In the genomic region with DNA sequence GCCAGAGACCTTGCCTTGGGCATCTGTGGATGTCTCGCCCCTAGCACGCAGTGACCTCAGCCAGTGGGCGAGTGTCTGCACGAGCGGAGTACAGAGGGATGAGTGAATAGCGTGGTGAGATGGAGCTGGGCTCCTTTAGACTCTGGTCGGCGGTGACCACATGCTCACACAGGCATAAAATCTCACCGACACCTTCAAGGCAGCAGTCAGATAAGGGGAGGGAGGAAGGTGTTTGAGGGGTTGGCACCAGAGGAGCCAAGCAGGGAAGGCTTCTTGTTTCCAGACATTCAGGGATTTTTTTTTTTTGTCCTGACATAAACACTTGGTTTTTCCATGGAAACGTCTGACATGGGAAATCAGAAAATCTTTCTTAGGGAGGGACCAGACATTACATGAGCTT, we compare ENCODE assay signal across 11 cellular contexts. TPM values are rescaled to one million over a fixed set of nuclear protein-coding genes. Genes with fewer than 3 reads are reported as not detected.
A peak's percentile ranks its signal among the peaks of the same experiment; 100 is the strongest.
DNase-seq lines count a peak whose midpoint lies in the region; TF ChIP-seq lines count a peak whose summit lies in the region.
"Had no signal": no experiment of that assay in that cellular context is flagged by ENCODE, and none has a peak within 500 bp of the region (broad histone marks: within the 10 kb centered on the region; RNA-seq: fewer than 3 reads in every experiment).

No MANE protein-coding gene starts in this region.

- peak in 4 of 7 donors; percentile 19 to 39 (median 34) for DNase-seq in adrenal gland
- DNase-seq in fibroblast of gingiva (ENCODE audit: low read depth), result peak; percentile 13
- DNase-seq in osteoblast (ENCODE audit: insufficient read length, low spot score, missing footprints), result no peak
- DNase-seq in uterus, result no peak
- no peak for DNase-seq in NCI-H510A treated with DMSO at 0.1 percent for 48 hours (lab: John Stamatoyannopoulos, UW)
- DNase-seq in cerebellar nuclear complex (lab: John Stamatoyannopoulos, UW), result no peak
- DNase-seq in H7, result no peak
- DNase-seq: DMS 273 treated with DMSO at 0.1 percent for 48 hours had no signal

- intact Hi-C loops in adrenal gland (cut with DNase I), result no loop called here
- intact Hi-C loops in uterus (cut with DNase I; ENCODE audit: low total_unique reads), result no loop called here

- H3K4me3 ChIP-seq in adrenal gland (no peak overlapping the region), osteoblast (ENCODE audit: insufficient read depth, low read length) (peak overlapping the region; percentile 44), uterus (no peak overlapping the region), H7 (ENCODE audit: insufficient read depth, low read depth, low read length) (no peak overlapping the region)
- H3K4me3 ChIP-seq: right lobe of liver, SJCRH30 had no signal

- H3K27me3 ChIP-seq in adrenal gland (no peaks in the 10 kb centered on the region), osteoblast (ENCODE audit: insufficient read depth, low read length) (no peaks in the 10 kb centered on the region), uterus (no peaks in the 10 kb centered on the region), H7 (ENCODE audit: control insufficient read depth, insufficient read depth, low read length) (no peaks in the 10 kb centered on the region)
- H3K27me3 ChIP-seq: right lobe of liver, SJCRH30 had no signal

- TF ChIP-seq CTCF in adrenal gland (IDR thresholded peaks at IDR 0.05) (no peak), osteoblast (IDR thresholded peaks at IDR 0.05; ENCODE audit: extremely low read depth, low read depth, low read length) (no peak), uterus (IDR thresholded peaks at IDR 0.05) (no peak)

- H3K79me2 ChIP-seq in osteoblast (ENCODE audit: insufficient read depth, low read length), result no peaks in the 10 kb centered on the region

- H3K27ac ChIP-seq in adrenal gland (peak overlapping the region; percentile 82 to 96 (median 88)), osteoblast (ENCODE audit: low read depth, low read length) (peak overlapping the region; percentile 97), uterus (peak overlapping the region; percentile 16 to 28)
- H3K27ac ChIP-seq: WERI-Rb-1 had no signal

- H3K4me1 ChIP-seq in adrenal gland (replicated peaks in 1 of 2) (peaks cover 24 to 27% of the 10 kb centered on the region in 2 donors), osteoblast (ENCODE audit: insufficient read depth, low read length) (peaks cover 27% of the 10 kb centered on the region), uterus (peaks cover 0 to 12% of the 10 kb centered on the region in 2 donors)

- WGBS in adrenal gland, 4 donors, result 47 to 62% (median 49%) methylated on average over 10 of the region's 10 CpGs

- no peak for TF ChIP-seq POLR2A in adrenal gland (IDR thresholded peaks at IDR 0.05)
- no peak for TF ChIP-seq POLR2A in uterus (IDR thresholded peaks at IDR 0.05)

- no peaks in the 10 kb centered on the region for H3K36me3 ChIP-seq in adrenal gland (replicated peaks in 1 of 2)
- H3K36me3 ChIP-seq in osteoblast (ENCODE audit: insufficient read depth, low read length), result no peaks in the 10 kb centered on the region
- H3K36me3 ChIP-seq in uterus, result no peaks in the 10 kb centered on the region
- H3K36me3 ChIP-seq in H7 (replicated peaks; ENCODE audit: control insufficient read depth, insufficient read depth, low read length), result no peaks in the 10 kb centered on the region
- H3K36me3 ChIP-seq: right lobe of liver, SJCRH30, WERI-Rb-1 had no signal

- peak overlapping the region; percentile 74 for H3K4me2 ChIP-seq in osteoblast (ENCODE audit: insufficient read depth, low read length)

- peak overlapping the region; percentile 70 for H2AFZ ChIP-seq in osteoblast (ENCODE audit: low read length)

- no peaks in the 10 kb centered on the region for H4K20me1 ChIP-seq in osteoblast (ENCODE audit: insufficient read depth, low read length)

- H3K9me3 ChIP-seq in adrenal gland (replicated peaks in 1 of 3) (no peaks in the 10 kb centered on the region), osteoblast (ENCODE audit: low read depth, low read length) (no peaks in the 10 kb centered on the region), uterus (no peaks in the 10 kb centered on the region)
- H3K9me3 ChIP-seq: right lobe of liver, SJCRH30 had no signal

RNA-seq across cellular contexts. Expression of a gene that starts 35.8 kb away (rescaled TPM):
- total RNA-seq in adrenal gland (1 to 10 TPM; 2.0 to 4.8 (median 3.9) TPM), osteoblast (under 0.01 and 0.29 TPM in 2 replicates), uterus (1 to 10 TPM in 1 of 4 donors, under 1 TPM in 1, not detected in 2; 0.28 to 1.1 TPM)
- 1 to 10 TPM in 2 of 3 donors, under 1 TPM in 1; 0.97 to 1.3 (median 1.2) TPM for polyA plus RNA-seq in adrenal gland
- total RNA-seq in H7 (2014; rRNA removed; shearing (Covaris generic)), result 1.0 TPM in 2 replicates
- total RNA-seq: SJCRH30 had no signal

Comparison
In these comparisons a context has a peak if more than half of its experiments do, and no peak if none do; other contexts are left out.
1. DNase-seq: peak in adrenal gland (4 of 7) and fibroblast of gingiva (single experiment); none in osteoblast (single experiment), uterus (0 of 2), NCI-H510A treated with DMSO at 0.1 percent for 48 hours (single experiment), cerebellar nuclear complex (0 of 2) and H7 (single experiment).
2. H3K27ac ChIP-seq: peak in every context shown above with its lines; median percentile 97 in osteoblast; 88 in adrenal gland; 22 in uterus.